Comparison of ENCODE assay signal across 11 cellular contexts in genomic region chr6:166101819-166102419, GRCh38.
"Had no signal": no experiment of that assay in that cellular context is flagged by ENCODE, and none has a peak within 500 bp of the region (broad histone marks: within the 10 kb centered on the region; RNA-seq: fewer than 3 reads in every experiment).

No MANE protein-coding gene starts in this region.

- DNase-seq: GM23248, GOT3, H7, H9, HCEC 1CT, HFFc6 had no signal

- H3K27ac ChIP-seq: GM23248 had no signal

- FAIRE-seq: H1, H54 had no signal

- H3K36me3 ChIP-seq: HAP-1 had no signal

- H3K4me1 ChIP-seq: HAP-1 had no signal

- H3K9ac ChIP-seq: GM23248 had no signal

- ATAC-seq: GM23338, HCT116 had no signal

- H3K9me3 ChIP-seq: HAP-1 had no signal

- H3K4me2 ChIP-seq: GM23338 had no signal

- H3K4me3 ChIP-seq: GM23248, GM23338, HAP-1 had no signal

- H2AFZ ChIP-seq: GM23248, GM23338 had no signal
